1 cellular context compared by ENCODE assay signal in the genomic region with DNA sequence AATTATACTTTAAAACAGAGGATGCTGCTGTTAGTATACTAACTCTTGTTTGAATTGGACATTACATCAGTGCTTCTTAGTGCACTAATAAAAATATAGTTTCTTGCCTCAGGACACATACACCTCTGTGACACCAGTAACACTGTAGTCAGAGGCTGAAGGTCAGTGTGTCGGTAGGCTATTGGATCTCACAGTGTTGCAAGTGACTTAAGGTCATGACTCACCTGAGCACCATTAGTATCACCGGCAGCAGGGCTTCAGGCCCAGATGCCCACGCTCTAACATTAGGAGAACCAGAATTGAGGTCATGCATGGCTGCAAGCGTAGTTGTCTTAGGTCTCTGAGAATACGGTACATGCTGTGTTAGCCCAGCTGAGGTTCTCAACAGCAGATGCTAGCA.
TF ChIP-seq lines count a peak whose summit lies in the region.

No MANE protein-coding gene starts in this region.

TF ChIP-seq in HepG2, 621 proteins besides CTCF, POLR2A, EP300 and RAD21:
- TF ChIP-seq CEBPB (IDR thresholded peaks at IDR 0.05; ENCODE audit: borderline replicate concordance, low read depth, low read length): peak; percentile 46; the same call in 1 of the 2 replicates
- TF ChIP-seq FOSL2 (CRISPR knock-in tag; IDR thresholded peaks at IDR 0.05): peak; percentile 80
- TF ChIP-seq TAF15 (IDR thresholded peaks at IDR 0.05; ENCODE audit: low read depth, low read length, poor library complexity, severe bottlenecking): no peak
- TF ChIP-seq, protein P1, sequence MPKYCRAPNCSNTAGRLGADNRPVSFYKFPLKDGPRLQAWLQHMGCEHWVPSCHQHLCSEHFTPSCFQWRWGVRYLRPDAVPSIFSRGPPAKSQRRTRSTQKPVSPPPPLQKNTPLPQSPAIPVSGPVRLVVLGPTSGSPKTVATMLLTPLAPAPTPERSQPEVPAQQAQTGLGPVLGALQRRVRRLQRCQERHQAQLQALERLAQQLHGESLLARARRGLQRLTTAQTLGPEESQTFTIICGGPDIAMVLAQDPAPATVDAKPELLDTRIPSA (CRISPR knock-in tag; IDR thresholded peaks at IDR 0.05; ENCODE audit: borderline replicate concordance): no peak
- no peak for TF ChIP-seq BHLHE40 (IDR thresholded peaks at IDR 0.05; ENCODE audit: low read length)
